Comparison of ENCODE assay signal across 27 cellular contexts in genomic region chr1:56355918-56356317, GRCh38.
"Had no signal": no experiment of that assay in that cellular context is flagged by ENCODE, and none has a peak within 500 bp of the region (broad histone marks: within the 10 kb centered on the region; RNA-seq: fewer than 3 reads in every experiment).

No MANE protein-coding gene starts in this region.

- FAIRE-seq: astrocyte, islet of Langerhans, small intestine had no signal

- H3K36me3 ChIP-seq: right lobe of liver, upper lobe of left lung, vagina had no signal

- H3K4me1 ChIP-seq: right lobe of liver, upper lobe of left lung, vagina had no signal

- DNase-seq: activated CD4-positive, alpha-beta memory T cell treated with anti-CD3 and anti-CD28 coated beads for 36 hours; activated CD4-positive, alpha-beta T cell treated with anti-CD3 and anti-CD28 coated beads, Interleukin-2, amount 10 ng/mL, durations not matched to agents 24 days and 14 days; activated CD4-positive, CD25-positive, alpha-beta regulatory T cell treated with anti-CD3 and anti-CD28 coated beads, Interleukin-2, amount 50 U/mL, for 72 hours; activated CD8-positive, alpha-beta memory T cell treated with anti-CD3 and anti-CD28 coated beads, Interleukin-2, amount 50 U/mL, for 4 hours; activated gamma-delta T cell treated with Interleukin-2 at 50 U/mL for 16 hours; activated naive CD4-positive, alpha-beta T cell treated with anti-CD3 and anti-CD28 coated beads, Interleukin-2, amount 50 U/mL, for 16 hours; activated T-cell treated with anti-CD3 and anti-CD28 coated beads, Interleukin-2, amount 50 U/mL, for 24 hours; amniotic stem cell; endodermal cell; foreskin fibroblast; naive thymus-derived CD4-positive, alpha-beta T cell; right lobe of liver; small intestine; stimulated activated CD4-positive, alpha-beta T cell treated with anti-CD3 and anti-CD28 coated beads, Interleukin-1b, Interleukin-23, amount 100 ng/mL, for 48 hours; stimulated activated CD4-positive, alpha-beta T cell treated with anti-CD3 and anti-CD28 coated beads, Interleukin-4, amount 100 ng/mL, for 4 hours; stimulated activated CD8-positive, alpha-beta memory T cell treated with anti-CD3 and anti-CD28 coated beads, Interleukin-4, amount 100 ng/mL, for 48 hours; stimulated activated naive CD8-positive, alpha-beta T cell treated with anti-CD3 and anti-CD28 coated beads, Interleukin-15, amount 100 ng/mL, for 72 hours; substantia nigra; T-helper 17 cell; T1000; upper lobe of left lung had no signal

- H3K4me3 ChIP-seq: right lobe of liver, upper lobe of left lung, vagina had no signal

- H3K27me3 ChIP-seq: right lobe of liver, upper lobe of left lung, vagina had no signal

- ATAC-seq: activated T-helper 17 cell treated with anti-CD3 and anti-CD28 coated beads, Interleukin-2, amount 50 U/mL, for 72 hours; esophagus mucosa; naive thymus-derived CD4-positive, alpha-beta T cell; right lobe of liver; stimulated activated memory B cell treated with anti-CD40 and anti-IgM and Interleukin-4, amounts not matched to agents 10 μg/mL and 1 μg/mL and 100 μg/mL, for 72 hours; stimulated activated naive CD8-positive, alpha-beta T cell treated with anti-CD3 and anti-CD28 coated beads, Interleukin-15, amount 100 ng/mL, for 72 hours; T-helper 17 cell had no signal

- H3K27ac ChIP-seq: right lobe of liver, upper lobe of left lung, vagina had no signal

- H3K9me3 ChIP-seq: right lobe of liver, upper lobe of left lung, vagina had no signal
